10 cellular contexts compared by ENCODE assay signal in the genomic region with DNA sequence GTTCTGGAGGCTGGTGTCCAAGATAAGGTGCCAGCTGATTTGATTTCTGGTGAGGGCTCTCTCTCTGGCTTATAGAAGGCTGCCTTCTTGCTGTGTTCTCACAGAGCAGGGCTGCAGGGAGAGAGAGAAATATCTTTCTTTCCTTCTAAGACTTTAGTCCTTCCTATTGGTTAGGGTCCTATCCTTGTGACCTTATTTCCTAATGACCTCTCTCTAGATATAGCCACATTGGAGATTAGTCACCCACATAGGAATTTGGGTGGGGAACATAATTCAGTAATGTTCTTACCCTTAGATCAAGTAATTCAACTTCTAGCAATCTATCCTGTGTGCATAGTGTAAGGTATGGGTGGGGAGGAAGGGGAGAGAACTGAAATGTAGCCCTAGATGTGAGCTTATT.
"Had no signal": no experiment of that assay in that cellular context is flagged by ENCODE, and none has a peak within 500 bp of the region (broad histone marks: within the 10 kb centered on the region; RNA-seq: fewer than 3 reads in every experiment).

No MANE protein-coding gene starts in this region.

- H3K36me3 ChIP-seq: ascending aorta, tibial artery had no signal

- ATAC-seq: stimulated activated effector memory CD8-positive, alpha-beta T cell treated with anti-CD3 and anti-CD28 coated beads, Interleukin-12 subunit alpha, Interleukin-12 subunit beta, amount 100 ng/mL, for 72 hours had no signal

- H3K4me3 Mint-ChIP-seq: activated CD4-positive, alpha-beta memory T cell treated with anti-CD3 and anti-CD28 coated beads for 36 hours; neural crest cell; stimulated activated effector memory CD8-positive, alpha-beta T cell treated with anti-CD3 and anti-CD28 coated beads, Interleukin-12 subunit alpha, Interleukin-12 subunit beta, amount 100 ng/mL, for 72 hours had no signal

- H3K9me3 Mint-ChIP-seq: activated CD4-positive, alpha-beta memory T cell treated with anti-CD3 and anti-CD28 coated beads for 36 hours; neural crest cell; stimulated activated effector memory CD8-positive, alpha-beta T cell treated with anti-CD3 and anti-CD28 coated beads, Interleukin-12 subunit alpha, Interleukin-12 subunit beta, amount 100 ng/mL, for 72 hours had no signal

- H3K4me1 Mint-ChIP-seq: neural crest cell; stimulated activated effector memory CD8-positive, alpha-beta T cell treated with anti-CD3 and anti-CD28 coated beads, Interleukin-12 subunit alpha, Interleukin-12 subunit beta, amount 100 ng/mL, for 72 hours had no signal

- H3K9me3 ChIP-seq: ascending aorta, tibial artery had no signal

- H3K27ac Mint-ChIP-seq: activated CD4-positive, alpha-beta memory T cell treated with anti-CD3 and anti-CD28 coated beads for 36 hours; stimulated activated effector memory CD8-positive, alpha-beta T cell treated with anti-CD3 and anti-CD28 coated beads, Interleukin-12 subunit alpha, Interleukin-12 subunit beta, amount 100 ng/mL, for 72 hours had no signal

- H3K4me3 ChIP-seq: ascending aorta, smooth muscle cell, tibial artery had no signal

- DNase-seq: activated CD4-positive, alpha-beta memory T cell treated with anti-CD3 and anti-CD28 coated beads for 36 hours; activated CD4-positive, alpha-beta T cell treated with anti-CD3 and anti-CD28 coated beads for 1 hour; activated T-cell treated with anti-CD3 and anti-CD28 coated beads, Interleukin-2, amount 50 U/mL, for 48 hours; kidney; T-helper 9 cell; tibial artery had no signal

- H3K4me1 ChIP-seq: ascending aorta had no signal

- H3K27ac ChIP-seq: ascending aorta, tibial artery had no signal

- H3K27me3 ChIP-seq: ascending aorta had no signal

- H3K36me3 Mint-ChIP-seq: activated CD4-positive, alpha-beta memory T cell treated with anti-CD3 and anti-CD28 coated beads for 36 hours; stimulated activated effector memory CD8-positive, alpha-beta T cell treated with anti-CD3 and anti-CD28 coated beads, Interleukin-12 subunit alpha, Interleukin-12 subunit beta, amount 100 ng/mL, for 72 hours had no signal

- H3K4me2 ChIP-seq: smooth muscle cell had no signal
